34 cellular contexts compared by ENCODE assay signal in genomic region chr3:13238687-13239466, GRCh38.
"Had no signal": no experiment of that assay in that cellular context is flagged by ENCODE, and none has a peak within 500 bp of the region (broad histone marks: within the 10 kb centered on the region; RNA-seq: fewer than 3 reads in every experiment).

No MANE protein-coding gene starts in this region.

- ATAC-seq: activated naive CD4-positive, alpha-beta T cell treated with anti-CD3 and anti-CD28 coated beads, Interleukin-2, amount 50 U/mL, for 72 hours; activated T-cell treated with anti-CD3 and anti-CD28 coated beads, Interleukin-2, amount 50 U/mL, for 4 hours; PC-3; SK-N-SH treated with all-trans-retinoic acid at 6 μM for 48 hours; T-cell had no signal

- H3K36me3 ChIP-seq: brain microvascular endothelial cell, Peyer's patch had no signal

- DNase-seq: activated B cell treated with CpG ODN at 0.5 μM for 24 hours; activated CD4-positive, alpha-beta memory T cell treated with anti-CD3 and anti-CD28 coated beads for 36 hours; activated CD4-positive, alpha-beta T cell treated with anti-CD3 and anti-CD28 coated beads for 4 hours; activated CD4-positive, alpha-beta T cell treated with anti-CD3 and anti-CD28 coated beads, Interleukin-2, amount 50 U/mL, for 1 hour; activated CD4-positive, CD25-positive, alpha-beta regulatory T cell treated with anti-CD3 and anti-CD28 coated beads, Interleukin-2, amount 50 U/mL, for 72 hours; activated CD8-positive, alpha-beta memory T cell treated with anti-CD3 and anti-CD28 coated beads, Interleukin-2, amount 50 U/mL, for 4 hours; activated gamma-delta T cell treated with Interleukin-2 at 50 U/mL for 16 hours; activated naive CD4-positive, alpha-beta T cell treated with anti-CD3 and anti-CD28 coated beads for 36 hours; activated T-cell treated with anti-CD3 and anti-CD28 coated beads for 4 hours; activated T-cell treated with anti-CD3 and anti-CD28 coated beads, Interleukin-2, amount 50 U/mL, for 4 hours; amniotic stem cell; aorta; brain microvascular endothelial cell; central memory CD4-positive, alpha-beta T cell; Karpas-422; NCI-H1048; NCI-H1105 treated with DMSO at 0.1 percent for 48 hours; NCI-H1436; NCI-H1694; NCI-H1930; NCI-H2081 treated with DMSO at 0.1 percent for 48 hours; NCI-H345; NCI-H524 treated with DMSO at 0.1 percent for 48 hours; PC-3; Peyer's patch; RPMI8226; SIG-M5; T-cell; T-helper 2 cell; T-helper 9 cell had no signal

- H3K4me3 ChIP-seq: Peyer's patch had no signal

- H3K27me3 Mint-ChIP-seq: activated B cell treated with CpG ODN at 0.5 μM for 24 hours had no signal

- H3K27me3 ChIP-seq: brain microvascular endothelial cell, Peyer's patch had no signal

- H3K36me3 Mint-ChIP-seq: activated CD4-positive, alpha-beta memory T cell treated with anti-CD3 and anti-CD28 coated beads for 36 hours; activated naive CD4-positive, alpha-beta T cell treated with anti-CD3 and anti-CD28 coated beads, Interleukin-2, amount 50 U/mL, for 72 hours; T-cell had no signal

- H3K9me3 ChIP-seq: Peyer's patch had no signal

- H3K9me3 Mint-ChIP-seq: activated B cell treated with CpG ODN at 0.5 μM for 24 hours; activated CD4-positive, alpha-beta memory T cell treated with anti-CD3 and anti-CD28 coated beads for 36 hours; activated naive CD4-positive, alpha-beta T cell treated with anti-CD3 and anti-CD28 coated beads for 36 hours; activated naive CD4-positive, alpha-beta T cell treated with anti-CD3 and anti-CD28 coated beads, Interleukin-2, amount 50 U/mL, for 72 hours; activated T-cell treated with anti-CD3 and anti-CD28 coated beads, Interleukin-2, amount 50 U/mL, for 4 hours; activated T-helper 1 cell treated with anti-CD3 and anti-CD28 coated beads, Interleukin-12 subunit alpha, Interleukin-12 subunit beta, Interleukin-2, Interleukin-4 antibody, amounts not matched to agents 30 ng/mL and 10 ng/mL and 1 ng/mL, durations not matched to agents 14 hours and 24 hours and 36 hours; T-cell had no signal

- H3K4me3 Mint-ChIP-seq: activated B cell treated with CpG ODN at 0.5 μM for 24 hours; activated CD4-positive, alpha-beta memory T cell treated with anti-CD3 and anti-CD28 coated beads for 36 hours; activated naive CD4-positive, alpha-beta T cell treated with anti-CD3 and anti-CD28 coated beads for 36 hours; activated T-cell treated with anti-CD3 and anti-CD28 coated beads, Interleukin-2, amount 50 U/mL, for 4 hours; activated T-helper 1 cell treated with anti-CD3 and anti-CD28 coated beads, Interleukin-12 subunit alpha, Interleukin-12 subunit beta, Interleukin-2, Interleukin-4 antibody, amounts not matched to agents 30 ng/mL and 10 ng/mL and 1 ng/mL, durations not matched to agents 14 hours and 24 hours and 36 hours; T-cell had no signal

- H3K27ac Mint-ChIP-seq: activated B cell treated with CpG ODN at 0.5 μM for 24 hours; activated CD4-positive, alpha-beta memory T cell treated with anti-CD3 and anti-CD28 coated beads for 36 hours; activated T-helper 1 cell treated with anti-CD3 and anti-CD28 coated beads, Interleukin-12 subunit alpha, Interleukin-12 subunit beta, Interleukin-2, Interleukin-4 antibody, amounts not matched to agents 30 ng/mL and 10 ng/mL and 1 ng/mL, durations not matched to agents 14 hours and 24 hours and 36 hours; T-cell had no signal

- H3K27ac ChIP-seq: brain microvascular endothelial cell, Peyer's patch, VCaP had no signal
